ENCODE assay signal across 1 cellular context in genomic region chr5:148374693-148375360, GRCh38.
TF ChIP-seq lines count a peak whose summit lies in the region.

No MANE protein-coding gene starts in this region.

TF ChIP-seq in IMR-90, 13 proteins besides CTCF, POLR2A, EP300 and RAD21 (continued from another document):
- TF ChIP-seq MAZ (IDR thresholded peaks at IDR 0.05; ENCODE audit: borderline replicate concordance, low read depth, low read length) (no peak), MAFK (IDR thresholded peaks at IDR 0.05; ENCODE audit: low read depth, low read length) (no peak)
